Comparison of ENCODE assay signal across 9 cellular contexts in the genomic region with DNA sequence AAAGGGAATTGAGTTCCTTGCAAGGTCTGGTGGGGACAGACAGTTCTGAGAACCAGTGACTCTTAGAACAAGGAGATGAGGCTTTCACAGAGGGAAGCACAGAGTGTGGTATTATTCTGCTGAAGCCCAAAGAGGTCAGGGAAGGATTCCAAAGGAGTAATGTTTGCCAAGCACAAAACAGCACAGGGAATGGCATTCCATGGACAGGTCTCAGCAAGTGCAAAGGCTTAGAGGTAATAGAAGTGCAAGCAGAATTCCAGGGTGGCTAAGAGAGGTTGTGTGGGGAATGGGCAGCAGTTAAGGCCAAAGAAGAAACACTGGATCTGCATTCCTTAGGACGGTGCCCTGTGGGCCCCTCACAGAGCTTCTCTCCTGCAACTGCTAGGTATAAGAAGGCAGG. TPM values are rescaled to one million over a fixed set of nuclear protein-coding genes. Genes with fewer than 3 reads are reported as not detected.
DNase-seq lines count a peak whose midpoint lies in the region; TF ChIP-seq lines count a peak whose summit lies in the region.
"Not testable (repeated sequence)": the region's sequence is repeated elsewhere in the genome, so short reads cannot be mapped to it uniquely, and the experiment has no call there.
"Had no signal": no experiment of that assay in that cellular context is flagged by ENCODE, and none has a peak within 500 bp of the region (broad histone marks: within the 10 kb centered on the region; RNA-seq: fewer than 3 reads in every experiment).

No MANE protein-coding gene starts in this region.

- H3K27ac ChIP-seq in neutrophil = peak overlapping the region; percentile 96

- H3K4me3 ChIP-seq in AG04449 (ENCODE audit: low read depth, low read length); choroid plexus epithelial cell (ENCODE audit: low read depth, low read length); neutrophil (ENCODE audit: low read depth in 1 of 2, low read length in 1 of 2): not testable (repeated sequence)

- peaks cover 61% of the 10 kb centered on the region for H3K4me1 Mint-ChIP-seq in HFFc6 (ENCODE audit: low read depth)

- DNase-seq in AG04449 (ENCODE audit: low read depth, low spot score) (peak; percentile 41), HFFc6 (peak; percentile 37), RPMI7951 (ENCODE audit: low read depth) (peak; percentile 20), amniotic epithelial cell (ENCODE audit: low read depth) (peak; percentile 37), choroid plexus epithelial cell (ENCODE audit: low read depth) (peak; percentile 7), glomerular visceral epithelial cell (ENCODE audit: extremely low spot score) (peak; percentile 50), stromal cell of bone marrow (ENCODE audit: low read depth) (peak; percentile 11)

- CTCF ChIA-PET in AG04449 (lab: Yijun Ruan, JAX) = interaction anchor here (0.9 to 2.8 kb wide), 5 partner anchors 12 to 117 kb away, joined by 3 to 15 read pairs (median 8); no protein-coding TSS in a partner anchor

- peaks cover 65 to 71% of the 10 kb centered on the region in 2 experiments for H3K4me1 ChIP-seq in neutrophil (ENCODE audit: control insufficient read depth in 1 of 2, insufficient read depth in 1 of 2, low read depth in 1 of 2, low read length in 1 of 2)

- TF ChIP-seq CTCF in AG04449 (IDR thresholded peaks at IDR 0.05; ENCODE audit: insufficient read depth, low read length, missing control alignments); HFFc6 (IDR thresholded peaks at IDR 0.05); choroid plexus epithelial cell (conservative IDR thresholded peaks at IDR 0.05; ENCODE audit: low read depth, low read length); neutrophil (IDR thresholded peaks at IDR 0.05): not testable (repeated sequence)

- peak overlapping the region; percentile 95 for H3K27ac Mint-ChIP-seq in HFFc6

- not testable (repeated sequence) for H3K9me3 ChIP-seq in neutrophil

- H3K27me3 ChIP-seq in neutrophil = not testable (repeated sequence)

- POLR2A ChIA-PET in AG04449 (lab: Yijun Ruan, JAX) = not testable (repeated sequence)

- not testable (repeated sequence) for H3K27me3 Mint-ChIP-seq in HFFc6 (ENCODE audit: insufficient read depth)

- H3K4me3 Mint-ChIP-seq in HFFc6 = peak overlapping the region; percentile 65

- peaks cover 49% of the 10 kb centered on the region for H3K36me3 ChIP-seq in neutrophil

- H3K36me3 Mint-ChIP-seq in HFFc6 (ENCODE audit: low read depth) = not testable (repeated sequence)

- not testable (repeated sequence) for H3K9me3 Mint-ChIP-seq in HFFc6

RNA-seq across cellular contexts. Expression of gene FOLR3, which starts 6.6 kb away (rescaled TPM):
- total RNA-seq in HFFc6 (2021; fragmentation: NEBNext Ultra II Directional; extraction: Animal tissue kit (Norgen Biotek cat#: 25700)) = 10 to 100 TPM in 4 of 6 experiments, 1 to 10 TPM in 2; 9.1 to 13.7 (median 10.9) TPM
- not detected in 2 replicates for total RNA-seq in RPMI7951 (2014; rRNA removed; shearing (Covaris generic))
- total RNA-seq: GM23338 had no signal

RNA-seq across cellular contexts. Expression of gene ANAPC15, which starts 29.6 kb away (rescaled TPM):
- 100 to 1,000 TPM in 3 of 6 experiments, 10 to 100 TPM in 3; 83.0 to 119 (median 95.8) TPM for total RNA-seq in HFFc6 (2021; fragmentation: NEBNext Ultra II Directional; extraction: Animal tissue kit (Norgen Biotek cat#: 25700))
- total RNA-seq in RPMI7951 (2014; rRNA removed; shearing (Covaris generic)) = 67.8 and 78.1 TPM in 2 replicates

RNA-seq across cellular contexts. Expression of gene TOMT, which starts 36.4 kb away (rescaled TPM):
- not detected for total RNA-seq in HFFc6 (2021; fragmentation: NEBNext Ultra II Directional; extraction: Animal tissue kit (Norgen Biotek cat#: 25700))
- total RNA-seq in RPMI7951 (2014; rRNA removed; shearing (Covaris generic)) = not detected in 2 replicates
- total RNA-seq: GM23338 had no signal

RNA-seq across cellular contexts. Expression of gene LAMTOR1, which starts 39.0 kb away (rescaled TPM):
- total RNA-seq in HFFc6 (2021; fragmentation: NEBNext Ultra II Directional; extraction: Animal tissue kit (Norgen Biotek cat#: 25700)) = 100 to 1,000 TPM; 131 to 170 (median 145) TPM
- 97.3 and 111 TPM in 2 replicates for total RNA-seq in RPMI7951 (2014; rRNA removed; shearing (Covaris generic))

RNA-seq across cellular contexts. Expression of gene FOLR1, which starts 49.9 kb away (rescaled TPM):
- under 1 TPM in 4 of 6 experiments, not detected in 2; 0.20 to 0.48 (median 0.38) TPM for total RNA-seq in HFFc6 (2021; fragmentation: NEBNext Ultra II Directional; extraction: Animal tissue kit (Norgen Biotek cat#: 25700))
- 0.10 TPM in 1 of 2 replicates, not detected in the other for total RNA-seq in RPMI7951 (2014; rRNA removed; shearing (Covaris generic))
- total RNA-seq: GM23338 had no signal

Comparison
In these comparisons a context has a peak if more than half of its experiments do, and no peak if none do; other contexts are left out.
1. RNA of gene FOLR3, which starts 6.6 kb away (total RNA-seq): 9.1 to 13.7 TPM in HFFc6; not detected in RPMI7951; every median in the first group is over 10 times any median in the second.
2. Peak in every context shown above with its lines, with median percentiles within 50 percentile points of each other: DNase-seq.